Comparison of ENCODE assay signal across 1 cellular context in the genomic region with DNA sequence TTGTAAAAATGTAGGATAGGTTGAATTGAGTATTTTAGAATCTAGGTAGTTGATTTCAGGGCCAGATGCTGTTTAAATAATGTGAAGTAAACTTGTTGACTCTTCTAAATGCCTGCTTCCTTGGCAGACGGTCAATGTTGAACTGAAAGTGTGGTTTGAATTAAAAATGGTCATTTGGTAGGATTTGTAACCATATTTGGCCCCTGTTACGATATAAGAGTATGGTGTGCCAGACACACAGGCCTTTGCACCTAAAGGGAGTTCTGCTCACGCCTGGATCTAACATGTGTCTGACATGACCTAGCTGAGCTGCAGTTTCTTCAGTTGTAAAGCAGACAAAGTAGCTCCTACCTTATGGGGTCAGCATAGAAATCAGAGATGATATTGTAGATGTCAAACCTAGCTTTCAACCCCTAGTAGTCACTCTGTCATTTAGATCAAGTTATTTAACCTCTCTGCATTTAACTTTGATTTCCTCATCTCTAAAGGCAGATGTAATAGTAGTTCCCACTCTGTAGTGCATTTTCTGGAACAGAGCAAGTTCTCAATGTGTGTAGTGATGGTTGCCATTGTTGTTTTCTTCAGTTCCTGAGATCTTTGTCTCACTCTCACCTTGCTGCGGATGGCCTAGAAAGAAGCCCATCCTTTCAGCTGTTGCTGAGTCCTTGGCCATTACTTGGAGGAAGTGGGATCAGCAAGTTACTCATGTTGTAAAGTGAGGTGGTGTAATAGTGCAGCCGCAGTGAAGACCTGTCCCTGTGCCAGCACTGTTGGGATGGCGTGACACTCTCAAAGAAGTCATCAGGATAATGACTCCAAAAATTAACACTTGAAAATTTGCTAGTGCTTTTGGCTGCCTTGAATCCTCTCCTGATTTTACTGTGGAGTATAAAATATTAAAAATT.
TF ChIP-seq lines count a peak whose summit lies in the region.

No MANE protein-coding gene starts in this region.

TF ChIP-seq in IMR-90, 13 proteins besides CTCF, POLR2A, EP300 and RAD21 (continued from another document):
- TF ChIP-seq RFX5 (IDR thresholded peaks at IDR 0.05; ENCODE audit: low read depth, low read length) (no peak), ELK1 (IDR thresholded peaks at IDR 0.05; ENCODE audit: borderline replicate concordance, low read depth, low read length) (no peak), USF2 (IDR thresholded peaks at IDR 0.05; ENCODE audit: low read depth, low read length) (no peak), BHLHE40 (IDR thresholded peaks at IDR 0.05; ENCODE audit: low read depth, low read length) (no peak), NFE2L2 (IDR thresholded peaks at IDR 0.05; ENCODE audit: low read depth, low read length) (no peak)
